Comparison of ENCODE assay signal across 10 cellular contexts in genomic region chr5:108924457-108924961, GRCh38.
DNase-seq lines count a peak whose midpoint lies in the region; ATAC-seq and TF ChIP-seq lines count a peak whose summit lies in the region.
"Had no signal": no experiment of that assay in that cellular context is flagged by ENCODE, and none has a peak within 500 bp of the region (broad histone marks: within the 10 kb centered on the region; RNA-seq: fewer than 3 reads in every experiment).

No MANE protein-coding gene starts in this region.

- intact Hi-C loops in A673 (cut with micrococcal nuclease; ENCODE audit: unreplicated experiment): loop anchor here (5.0 to 10.0 kb wide), 3 partner anchors 508 to 763 kb away; partner anchors contain the start of gene MAN2A1

- H3K9me3 ChIP-seq in A673 (ENCODE audit: low read depth, low read length, poor library complexity, severe bottlenecking) (no peaks in the 10 kb centered on the region), ES-I3 (ENCODE audit: control insufficient read depth, insufficient read depth, low read length) (no peaks in the 10 kb centered on the region)

- peaks cover 9% of the 10 kb centered on the region for H3K4me1 ChIP-seq in A673 (ENCODE audit: insufficient read depth, low read length, poor library complexity, severe bottlenecking)
- H3K4me1 ChIP-seq in ES-I3 (ENCODE audit: insufficient read depth, low read length): no peaks in the 10 kb centered on the region

- H3K27ac Mint-ChIP-seq in central memory CD8-positive, alpha-beta T cell (ENCODE audit: low read depth): no peak overlapping the region

- H3K27me3 Mint-ChIP-seq in central memory CD8-positive, alpha-beta T cell: no peaks in the 10 kb centered on the region

- ATAC-seq in central memory CD8-positive, alpha-beta T cell (replicated peaks; ENCODE audit: extremely low read depth, poor library complexity, severe bottlenecking): no peak
- no peak for ATAC-seq in HG03139 (IDR thresholded peaks at IDR 0.05; ENCODE audit: unreplicated experiment)

- H3K4me1 Mint-ChIP-seq in central memory CD8-positive, alpha-beta T cell: no peaks in the 10 kb centered on the region

- DNase-seq in A673 (ENCODE audit: low spot score): peak; percentile 40
- DNase-seq in M059J (ENCODE audit: low read depth): peak; percentile 3
- DNase-seq in central memory CD8-positive, alpha-beta T cell (ENCODE audit: low spot score in 2 of 2): no peak
- DNase-seq in anterior cingulate cortex (lab: John Stamatoyannopoulos, UW): no peak
- DNase-seq in pons (ENCODE audit: low spot score): no peak
- no peak for DNase-seq in HuH-7.5 (ENCODE audit: low spot score)
- DNase-seq: DMS79, T1000 had no signal

- H3K9me3 Mint-ChIP-seq in central memory CD8-positive, alpha-beta T cell: no peaks in the 10 kb centered on the region

- peak; percentile 42 for TF ChIP-seq CTCF in A673 (conservative IDR thresholded peaks at IDR 0.05; ENCODE audit: low read depth, low read length)

- H3K9ac ChIP-seq in ES-I3 (ENCODE audit: low read depth, low read length): peak overlapping the region; percentile 61

- no peaks in the 10 kb centered on the region for H3K27me3 ChIP-seq in A673 (replicated peaks; ENCODE audit: insufficient read depth, low read depth, low read length, poor library complexity)

- no peaks in the 10 kb centered on the region for H3K36me3 Mint-ChIP-seq in central memory CD8-positive, alpha-beta T cell (ENCODE audit: insufficient read depth)

- no peaks in the 10 kb centered on the region for H3K36me3 ChIP-seq in A673 (ENCODE audit: insufficient read depth, low read length, poor library complexity, severe bottlenecking)
- H3K36me3 ChIP-seq in ES-I3 (ENCODE audit: insufficient read depth, low read length): no peaks in the 10 kb centered on the region

- no peak overlapping the region for H3K4me3 ChIP-seq in A673 (ENCODE audit: low read depth, low read length, poor library complexity, severe bottlenecking)

- POLR2A ChIA-PET in A673 (lab: Charles Lee; ENCODE audit: low non-redundant PET): no interaction called here

- H3K27ac ChIP-seq in A673 (ENCODE audit: low read depth, low read length, poor library complexity, severe bottlenecking): no peak overlapping the region

- CTCF ChIA-PET in A673 (lab: Charles Lee): no interaction called here

- H3K4me3 Mint-ChIP-seq in central memory CD8-positive, alpha-beta T cell: peak overlapping the region; percentile 38

- BruUV-seq in A673 (replicated peaks; lab: Mats Ljungman, UMichigan): no TSS peak

Comparison
In these comparisons a context has a peak if more than half of its experiments do, and no peak if none do; other contexts are left out.
1. DNase-seq: peak in A673 (single experiment) and M059J (single experiment); none in central memory CD8-positive, alpha-beta T cell (0 of 2), anterior cingulate cortex (0 of 58), pons (single experiment) and HuH-7.5 (single experiment).